20 cellular contexts compared by ENCODE assay signal in genomic region chr1:45536886-45537285, GRCh38. TPM values are rescaled to one million over a fixed set of nuclear protein-coding genes. Genes with fewer than 3 reads are reported as not detected.
DNase-seq lines count a peak whose midpoint lies in the region; ATAC-seq and TF ChIP-seq lines count a peak whose summit lies in the region.
"Had no signal": no experiment of that assay in that cellular context is flagged by ENCODE, and none has a peak within 500 bp of the region (broad histone marks: within the 10 kb centered on the region; RNA-seq: fewer than 3 reads in every experiment).

No MANE protein-coding gene starts in this region.

- H3K9me2 ChIP-seq in GM23338 (ENCODE audit: insufficient read depth) (no peaks in the 10 kb centered on the region), PC-3 (replicated peaks; ENCODE audit: low read length) (no peaks in the 10 kb centered on the region)

- H3K9me3 Mint-ChIP-seq in GM23338 (no peaks in the 10 kb centered on the region), glutamatergic neuron (ENCODE audit: unreplicated experiment) (peaks cover 2% of the 10 kb centered on the region), T-cell (no peaks in the 10 kb centered on the region)
- H3K9me3 Mint-ChIP-seq: CD4-positive, alpha-beta T cell had no signal

- H3K27me3 ChIP-seq in GM23338 (ENCODE audit: insufficient read depth) (no peaks in the 10 kb centered on the region), PC-3 (ENCODE audit: low read length) (no peaks in the 10 kb centered on the region)
- H3K27me3 ChIP-seq: BE2C had no signal

- intact Hi-C loops in PC-3 (cut with micrococcal nuclease), result no loop called here

- H3K27me3 Mint-ChIP-seq in GM23338 (ENCODE audit: insufficient read depth, low read depth, poor library complexity), result no peaks in the 10 kb centered on the region
- peaks cover 4% of the 10 kb centered on the region for H3K27me3 Mint-ChIP-seq in glutamatergic neuron (ENCODE audit: unreplicated experiment)
- no peaks in the 10 kb centered on the region for H3K27me3 Mint-ChIP-seq in T-cell
- H3K27me3 Mint-ChIP-seq: CD4-positive, alpha-beta T cell had no signal

- no peak overlapping the region for H3K27ac ChIP-seq in GM23338 (ENCODE audit: low read depth)
- no peak overlapping the region for H3K27ac ChIP-seq in PC-3 (ENCODE audit: low read length)
- H3K27ac ChIP-seq: A549, SJCRH30 had no signal

- no peaks in the 10 kb centered on the region for H3K9me3 ChIP-seq in PC-3 (ENCODE audit: low read length)
- H3K9me3 ChIP-seq: A549, BE2C, SJCRH30 had no signal

- no peak overlapping the region for H3K9ac ChIP-seq in PC-3 (ENCODE audit: low read length)

- CTCF ChIA-PET in PC-3 (lab: Charles Lee) (no interaction called here), T-cell (lab: Charles Lee) (interaction anchor here in 1 of 2 donors (0.6 kb wide), 1 partner anchor 10 kb away, joined by 3 read pairs; no protein-coding TSS in a partner anchor)

- H3K36me3 Mint-ChIP-seq in GM23338 (ENCODE audit: low read depth), result no peaks in the 10 kb centered on the region
- H3K36me3 Mint-ChIP-seq in glutamatergic neuron (ENCODE audit: unreplicated experiment), result peaks cover 2% of the 10 kb centered on the region
- H3K36me3 Mint-ChIP-seq in T-cell, result no peaks in the 10 kb centered on the region

- TF ChIP-seq CTCF in GM23338 (conservative IDR thresholded peaks at IDR 0.05; ENCODE audit: low read depth in 2 of 2) (no peak), PC-3 (conservative IDR thresholded peaks at IDR 0.05; ENCODE audit: low read depth, low read length) (no peak), glutamatergic neuron (IDR thresholded peaks at IDR 0.05; ENCODE audit: partially characterized antibody, unreplicated experiment) (no peak)

- POLR2A ChIA-PET in PC-3 (lab: Charles Lee; ENCODE audit: unreplicated experiment) (no interaction called here), T-cell (lab: Charles Lee) (interaction anchor here (0.6 to 0.7 kb wide), 2 partner anchors 11 to 182 kb away, joined by 3 to 4 read pairs; no protein-coding TSS in a partner anchor)

- H3F3A ChIP-seq in GM23338 (replicated peaks; ENCODE audit: low read depth), result 0 out of 2 replicates have a peak, but pooled peaks cover 5% of the 10 kb centered on the region
- H3F3A ChIP-seq in PC-3 (ENCODE audit: low read length, unreplicated experiment), result no peaks in the 10 kb centered on the region

- H2AFZ ChIP-seq in GM23338, result 0 out of 2 replicates have a peak overlapping the region, but pooled peaks have one; percentile 60
- H2AFZ ChIP-seq in PC-3 (ENCODE audit: low read length), result no peak overlapping the region

- H3K27ac Mint-ChIP-seq in GM23338, result no peak overlapping the region
- H3K27ac Mint-ChIP-seq in glutamatergic neuron (ENCODE audit: unreplicated experiment), result peak overlapping the region; percentile 63
- no peak overlapping the region for H3K27ac Mint-ChIP-seq in T-cell
- H3K27ac Mint-ChIP-seq: CD4-positive, alpha-beta T cell had no signal

- H4K20me1 ChIP-seq in GM23338 (replicated peaks; ENCODE audit: insufficient read depth) (no peaks in the 10 kb centered on the region), PC-3 (ENCODE audit: low read length) (no peaks in the 10 kb centered on the region)

- no TSS peak for BruUV-seq in PC-3 (replicated peaks; lab: Mats Ljungman, UMichigan)

- H3K4me3 Mint-ChIP-seq in GM23338, result no peak overlapping the region
- H3K4me3 Mint-ChIP-seq in glutamatergic neuron (ENCODE audit: unreplicated experiment), result peak overlapping the region; percentile 55
- no peak overlapping the region for H3K4me3 Mint-ChIP-seq in T-cell
- H3K4me3 Mint-ChIP-seq: CD4-positive, alpha-beta T cell had no signal

- no peaks in the 10 kb centered on the region for H3K4me1 ChIP-seq in GM23338 (ENCODE audit: insufficient read depth)
- H3K4me1 ChIP-seq in PC-3 (ENCODE audit: insufficient read depth, low read length), result peaks cover 17% of the 10 kb centered on the region
- H3K4me1 ChIP-seq: A549, BE2C, SJCRH30 had no signal

- no peak overlapping the region for H3K4me3 ChIP-seq in GM23338
- H3K4me3 ChIP-seq in PC-3 (ENCODE audit: low read length), result no peak overlapping the region
- H3K4me3 ChIP-seq: A549, GM12878, SJCRH30 had no signal

- H3K36me3 ChIP-seq in GM23338 (ENCODE audit: insufficient read depth) (no peaks in the 10 kb centered on the region), PC-3 (ENCODE audit: low read depth, low read length) (no peaks in the 10 kb centered on the region)
- H3K36me3 ChIP-seq: BE2C, SJCRH30 had no signal

- H3K4me2 ChIP-seq in GM23338 (no peak overlapping the region), PC-3 (ENCODE audit: low read length) (peak overlapping the region; percentile 46; the same call in 1 of the 2 replicates)
- H3K4me2 ChIP-seq: A549 had no signal

- H3K79me2 ChIP-seq in GM23338 (replicated peaks; ENCODE audit: insufficient read depth) (no peaks in the 10 kb centered on the region), PC-3 (ENCODE audit: low read length) (no peaks in the 10 kb centered on the region)

- H3K4me1 Mint-ChIP-seq in GM23338 (peaks cover 11% of the 10 kb centered on the region; the same call in 2 of the 3 replicates), glutamatergic neuron (ENCODE audit: low read depth, unreplicated experiment) (peaks cover 10% of the 10 kb centered on the region), T-cell (peaks cover 0 to 4% (median 0%) of the 10 kb centered on the region in 3 donors)

- DNase-seq in GM23338 (ENCODE audit: low spot score), result peak; percentile 26
- DNase-seq in PC-3, result no peak
- no peak for DNase-seq in glutamatergic neuron
- DNase-seq in T-cell, result no peak
- no peak for DNase-seq in KBM-7
- no peak for DNase-seq in GF-D8 (lab: John Stamatoyannopoulos, UW)
- DNase-seq: BE2C; CD4-positive, alpha-beta T cell; COR-L47; DMS79 treated with DMSO at 0.1 percent for 48 hours; HCEC 1CT; IMR-90; Karpas-422; NCI-H1694 treated with DMSO at 0.1 percent for 48 hours; NCI-H2081 treated with DMSO at 0.1 percent for 48 hours; NCI-H2171 treated with DMSO at 0.1 percent for 48 hours; NCI-H524 treated with DMSO at 0.1 percent for 48 hours; SJCRH30 had no signal

- ATAC-seq in GM23338 (peak; percentile 72), PC-3 (no peak), T-cell (replicated peaks in 1 of 4) (no peak)
- ATAC-seq: A549, GM12878 had no signal

- in situ Hi-C loops in KBM-7 (cut with MboI; ENCODE audit: low pct_unique_long_range_greater_than_20kb, low sequenced_read_pairs), result no loop called here

TF ChIP-seq in GM23338, 12 proteins besides CTCF, POLR2A, EP300 and RAD21 (continues in another document):
- TF ChIP-seq EZH2 (IDR thresholded peaks at IDR 0.05; ENCODE audit: low read depth, unreplicated experiment) (no peak), POLR2AphosphoS5 (IDR thresholded peaks at IDR 0.05; ENCODE audit: low read depth) (no peak), ZNF331 (CRISPR knock-in tag; IDR thresholded peaks at IDR 0.05; ENCODE audit: low read depth) (no peak), STAT1 (IDR thresholded peaks at IDR 0.05; ENCODE audit: unreplicated experiment) (no peak)

RNA-seq across cellular contexts. Expression of gene AKR1A1, which starts 13.7 kb away (rescaled TPM):
- 172 and 186 TPM in 2 replicates for total RNA-seq in GM23338 (2014; rRNA removed; shearing (Covaris generic))
- polyA plus RNA-seq in GM23338 (2016; fragmentation: Nextera tagmentation; extraction: Ambion mirVana), result 275 and 293 TPM in 2 replicates
- total RNA-seq in PC-3 (2014; rRNA removed) (86.1 and 94.9 TPM in 2 replicates), glutamatergic neuron (ENCODE audit: unreplicated experiment) (182 TPM), T-cell (100 to 1,000 TPM in 1 of 5 donors, 10 to 100 TPM in 4; 48.2 to 105 (median 92.9) TPM)

RNA-seq across cellular contexts. Expression of gene PRDX1, which starts 15.2 kb away (rescaled TPM):
- 1,070 and 1,109 TPM in 2 replicates for total RNA-seq in GM23338 (2014; rRNA removed; shearing (Covaris generic))
- polyA plus RNA-seq in GM23338 (2016; fragmentation: Nextera tagmentation; extraction: Ambion mirVana), result 2,149 and 2,351 TPM in 2 replicates
- total RNA-seq in PC-3 (2014; rRNA removed), result 749 and 967 TPM in 2 replicates
- total RNA-seq in glutamatergic neuron (ENCODE audit: unreplicated experiment), result 1,754 TPM
- total RNA-seq in T-cell, result 100 to 1,000 TPM in 3 of 5 donors, 10 to 100 TPM in 2; 59.3 to 156 (median 151) TPM

RNA-seq across cellular contexts. Expression of gene MMACHC, which starts 36.8 kb away (rescaled TPM):
- total RNA-seq in GM23338 (2014; rRNA removed; shearing (Covaris generic)), result 3.0 and 3.7 TPM in 2 replicates
- 4.6 and 4.9 TPM in 2 replicates for polyA plus RNA-seq in GM23338 (2016; fragmentation: Nextera tagmentation; extraction: Ambion mirVana)
- total RNA-seq in PC-3 (2014; rRNA removed) (6.6 and 9.2 TPM in 2 replicates), glutamatergic neuron (ENCODE audit: unreplicated experiment) (2.5 TPM), T-cell (1 to 10 TPM; 1.9 to 6.4 (median 4.9) TPM)

RNA-seq across cellular contexts. Expression of gene CCDC163, which starts 37.0 kb away (rescaled TPM):
- 1.2 and 1.6 TPM in 2 replicates for total RNA-seq in GM23338 (2014; rRNA removed; shearing (Covaris generic))
- 4.5 and 4.6 TPM in 2 replicates for polyA plus RNA-seq in GM23338 (2016; fragmentation: Nextera tagmentation; extraction: Ambion mirVana)
- total RNA-seq in PC-3 (2014; rRNA removed) (3.9 and 5.7 TPM in 2 replicates), glutamatergic neuron (ENCODE audit: unreplicated experiment) (9.8 TPM), T-cell (1 to 10 TPM in 4 of 5 donors, under 1 TPM in 1; 0.83 to 3.0 (median 2.4) TPM)

RNA-seq across cellular contexts. Expression of gene TESK2, which starts 45.9 kb away (rescaled TPM):
- 11.4 and 14.0 TPM in 2 replicates for total RNA-seq in GM23338 (2014; rRNA removed; shearing (Covaris generic))
- polyA plus RNA-seq in GM23338 (2016; fragmentation: Nextera tagmentation; extraction: Ambion mirVana), result 5.2 and 6.0 TPM in 2 replicates
- 6.0 and 6.5 TPM in 2 replicates for total RNA-seq in PC-3 (2014; rRNA removed)
- 3.3 TPM for total RNA-seq in glutamatergic neuron (ENCODE audit: unreplicated experiment)
- total RNA-seq in T-cell, result 1 to 10 TPM; 4.3 to 7.9 (median 5.5) TPM
